Comparison of ENCODE assay signal across 24 cellular contexts in the genomic region with DNA sequence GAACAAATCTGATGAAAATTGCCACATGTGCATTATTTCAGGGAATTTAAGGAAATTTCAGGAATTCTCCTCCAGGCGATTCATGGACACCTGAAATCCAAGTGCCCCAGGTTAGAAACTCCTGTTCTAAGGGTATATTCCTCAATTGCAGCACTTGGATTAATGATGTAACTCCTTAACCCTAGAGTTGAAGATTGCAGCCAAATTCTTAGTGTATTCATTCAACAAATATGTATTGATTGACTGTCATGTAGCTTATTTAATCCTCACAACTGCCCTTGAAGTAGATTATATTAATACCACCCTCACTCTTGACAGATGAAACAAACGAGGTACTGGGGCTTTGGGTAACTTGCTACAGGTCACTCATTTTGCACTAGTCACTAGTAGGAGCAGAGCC. TPM values are rescaled to one million over a fixed set of nuclear protein-coding genes. Genes with fewer than 3 reads are reported as not detected.
"Had no signal": no experiment of that assay in that cellular context is flagged by ENCODE, and none has a peak within 500 bp of the region (broad histone marks: within the 10 kb centered on the region; RNA-seq: fewer than 3 reads in every experiment).

No MANE protein-coding gene starts in this region.

- H3K27ac Mint-ChIP-seq: activated CD4-positive, alpha-beta T cell treated with anti-CD3 and anti-CD28 coated beads, Interleukin-2, amount 10 ng/mL, durations not matched to agents 24 days and 14 days; activated CD8-positive, alpha-beta T cell treated with anti-CD3 and anti-CD28 coated beads for 36 hours; activated naive CD8-positive, alpha-beta T cell treated with anti-CD3 and anti-CD28 coated beads, Interleukin-2, amount 10 ng/mL, durations not matched to agents 7 days and 5 days; activated T-helper 17 cell treated with anti-CD3 and anti-CD28 coated beads, Interleukin-2, amount 50 U/mL, for 72 hours; mesothelial cell of epicardium; natural killer cell treated with Interleukin-12 subunit alpha and Interleukin-12 subunit beta and Interleukin-15 and Interleukin-18, amount 100 ng/mL, for 72 hours had no signal

- ATAC-seq: activated CD8-positive, alpha-beta T cell treated with anti-CD3 and anti-CD28 coated beads for 36 hours; activated T-helper 17 cell treated with anti-CD3 and anti-CD28 coated beads, Interleukin-2, amount 50 U/mL, for 72 hours; gastrocnemius medialis; heart left ventricle; left lobe of liver; natural killer cell treated with Interleukin-12 subunit alpha and Interleukin-12 subunit beta and Interleukin-15 and Interleukin-18, amount 100 ng/mL, for 72 hours; sciatic nerve had no signal

- H3K9me3 Mint-ChIP-seq: activated CD4-positive, alpha-beta T cell treated with anti-CD3 and anti-CD28 coated beads, Interleukin-2, amount 10 ng/mL, durations not matched to agents 24 days and 14 days; activated CD8-positive, alpha-beta T cell treated with anti-CD3 and anti-CD28 coated beads for 36 hours; activated naive CD8-positive, alpha-beta T cell treated with anti-CD3 and anti-CD28 coated beads, Interleukin-2, amount 10 ng/mL, durations not matched to agents 7 days and 5 days; activated T-helper 17 cell treated with anti-CD3 and anti-CD28 coated beads, Interleukin-2, amount 50 U/mL, for 72 hours; central memory CD8-positive, alpha-beta T cell; natural killer cell treated with Interleukin-12 subunit alpha and Interleukin-12 subunit beta and Interleukin-15 and Interleukin-18, amount 100 ng/mL, for 72 hours had no signal

- H3K27me3 Mint-ChIP-seq: brain had no signal

- DNase-seq: activated CD4-positive, alpha-beta T cell treated with anti-CD3 and anti-CD28 coated beads, Interleukin-2, amount 10 ng/mL, durations not matched to agents 24 days and 14 days; activated CD8-positive, alpha-beta T cell treated with anti-CD3 and anti-CD28 coated beads for 36 hours; activated naive CD4-positive, alpha-beta T cell; activated naive CD8-positive, alpha-beta T cell treated with anti-CD3 and anti-CD28 coated beads, Interleukin-2, amount 10 ng/mL, durations not matched to agents 7 days and 5 days; activated T-cell treated with anti-CD3 and anti-CD28 coated beads, Interleukin-2, amount 50 U/mL, for 1 hour; gastrocnemius medialis; heart left ventricle; kidney; stimulated activated naive CD4-positive, alpha-beta T cell treated with Interleukin-2 at 50 U/mL for 16 hours; T-helper 1 cell; T-helper 9 cell; uterus had no signal

- H3K4me1 Mint-ChIP-seq: activated T-helper 17 cell treated with anti-CD3 and anti-CD28 coated beads, Interleukin-2, amount 50 U/mL, for 72 hours; central memory CD8-positive, alpha-beta T cell had no signal

- H3K4me3 ChIP-seq: coronary artery, esophagus muscularis mucosa, gastrocnemius medialis, heart left ventricle, lung, tibial nerve, uterus had no signal

- H3K36me3 Mint-ChIP-seq: activated naive CD8-positive, alpha-beta T cell treated with anti-CD3 and anti-CD28 coated beads, Interleukin-2, amount 10 ng/mL, durations not matched to agents 7 days and 5 days; brain; mesothelial cell of epicardium; natural killer cell treated with Interleukin-12 subunit alpha and Interleukin-12 subunit beta and Interleukin-15 and Interleukin-18, amount 100 ng/mL, for 72 hours had no signal

- H3K4me3 Mint-ChIP-seq: activated CD4-positive, alpha-beta T cell treated with anti-CD3 and anti-CD28 coated beads, Interleukin-2, amount 10 ng/mL, durations not matched to agents 24 days and 14 days; activated CD8-positive, alpha-beta T cell treated with anti-CD3 and anti-CD28 coated beads for 36 hours; activated naive CD8-positive, alpha-beta T cell treated with anti-CD3 and anti-CD28 coated beads, Interleukin-2, amount 10 ng/mL, durations not matched to agents 7 days and 5 days; activated T-helper 17 cell treated with anti-CD3 and anti-CD28 coated beads, Interleukin-2, amount 50 U/mL, for 72 hours; brain; central memory CD8-positive, alpha-beta T cell; mesothelial cell of epicardium; natural killer cell treated with Interleukin-12 subunit alpha and Interleukin-12 subunit beta and Interleukin-15 and Interleukin-18, amount 100 ng/mL, for 72 hours had no signal

RNA-seq across cellular contexts. Expression of gene MAGEA6, which starts 49.8 kb away (rescaled TPM):
- total RNA-seq: activated CD4-positive, alpha-beta T cell treated with anti-CD3 and anti-CD28 coated beads, Interleukin-2, amount 10 ng/mL, durations not matched to agents 24 days and 14 days; activated CD8-positive, alpha-beta T cell treated with anti-CD3 and anti-CD28 coated beads for 36 hours; activated naive CD8-positive, alpha-beta T cell treated with anti-CD3 and anti-CD28 coated beads, Interleukin-2, amount 10 ng/mL, durations not matched to agents 7 days and 5 days; activated T-helper 17 cell treated with anti-CD3 and anti-CD28 coated beads, Interleukin-2, amount 50 U/mL, for 72 hours; esophagus muscularis mucosa; gastrocnemius medialis; heart left ventricle; kidney; lung; mesothelial cell of epicardium; natural killer cell treated with Interleukin-12 subunit alpha and Interleukin-12 subunit beta and Interleukin-15 and Interleukin-18, amount 100 ng/mL, for 72 hours; sciatic nerve; subcutaneous adipose tissue; tibial nerve had no signal
